ENCODE assay signal across 12 cellular contexts in the genomic region with DNA sequence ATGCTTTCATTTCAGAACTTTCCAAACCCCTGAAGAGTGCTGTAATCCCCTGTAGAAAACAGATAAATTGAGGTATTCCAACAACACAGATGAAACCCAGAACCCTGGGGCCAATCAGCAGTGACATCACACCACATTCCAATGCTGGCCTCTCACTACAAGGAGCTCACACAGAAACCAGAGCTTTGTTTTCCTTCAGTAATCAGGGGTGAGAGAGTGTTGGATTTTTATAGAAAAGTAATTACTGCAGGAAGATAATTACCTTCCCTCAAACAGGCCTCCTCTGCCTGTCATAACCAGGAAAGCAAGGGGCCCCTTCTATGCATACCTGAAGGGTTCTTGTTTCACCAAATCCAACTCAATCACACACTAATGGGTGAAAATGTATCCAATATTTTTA.
A peak's percentile ranks its signal among the peaks of the same experiment; 100 is the strongest.
DNase-seq lines count a peak whose midpoint lies in the region; ATAC-seq and TF ChIP-seq lines count a peak whose summit lies in the region.
"Had no signal": no experiment of that assay in that cellular context is flagged by ENCODE, and none has a peak within 500 bp of the region (broad histone marks: within the 10 kb centered on the region; RNA-seq: fewer than 3 reads in every experiment).

No MANE protein-coding gene starts in this region.

- intact Hi-C loops in heart left ventricle (cut with DNase I) (loop anchor here in 1 of 10 donors (10.0 kb wide), 1 partner anchor 95 kb away; no protein-coding TSS in a partner anchor), thyroid gland (cut with DNase I) (no loop called here)

- peaks cover 5% of the 10 kb centered on the region for H3K9me3 Mint-ChIP-seq in osteocyte (ENCODE audit: unreplicated experiment)

- no peak overlapping the region for H3K4me3 Mint-ChIP-seq in osteocyte (ENCODE audit: unreplicated experiment)

- H3K9me3 ChIP-seq in heart left ventricle, result peaks cover 0 to 7% (median 0%) of the 10 kb centered on the region in 12 donors
- no peaks in the 10 kb centered on the region for H3K9me3 ChIP-seq in thyroid gland

- no peak overlapping the region for H3K4me3 ChIP-seq in heart left ventricle
- no peak overlapping the region for H3K4me3 ChIP-seq in thyroid gland (replicated peaks in 1 of 3)
- H3K4me3 ChIP-seq: adrenal gland had no signal

- H3K27me3 ChIP-seq in heart left ventricle (no peaks in the 10 kb centered on the region), thyroid gland (no peaks in the 10 kb centered on the region)
- H3K27me3 ChIP-seq: adrenal gland had no signal

- H3K4me1 ChIP-seq in heart left ventricle, result peaks cover 0 to 35% (median 16%) of the 10 kb centered on the region in 12 donors
- peaks cover 0 to 27% of the 10 kb centered on the region in 2 donors for H3K4me1 ChIP-seq in thyroid gland

- ATAC-seq in heart left ventricle (peak in 3 of 4 donors; percentile 47 to 70 (median 49)), HG02571 (IDR thresholded peaks at IDR 0.05; ENCODE audit: unreplicated experiment) (no peak), HG02588 (IDR thresholded peaks at IDR 0.05; ENCODE audit: unreplicated experiment) (no peak)

- peak overlapping the region; percentile 47 for H3K27ac Mint-ChIP-seq in osteocyte (ENCODE audit: unreplicated experiment)

- DNase-seq in GM04503 (ENCODE audit: low read depth) (peak; percentile 58), amniotic stem cell (lab: John Stamatoyannopoulos, UW) (peak; percentile 46), heart left ventricle (no peak), osteocyte (ENCODE audit: extremely low spot score, unreplicated experiment) (no peak), thyroid gland (no peak)
- DNase-seq in activated naive CD4-positive, alpha-beta T cell treated with anti-CD3 and anti-CD28 coated beads, Interleukin-2, amount 50 U/mL, for 16 hours, result no peak
- DNase-seq: DMS 273 treated with DMSO at 0.1 percent for 48 hours; stimulated activated CD4-positive, alpha-beta T cell treated with anti-CD3 and anti-CD28 coated beads, Interleukin-12 subunit alpha, Interleukin-12 subunit beta, amount 100 ng/mL, for 4 hours had no signal

- TF ChIP-seq POLR2A in heart left ventricle (IDR thresholded peaks at IDR 0.05), result no peak
- no peak for TF ChIP-seq POLR2A in thyroid gland (IDR thresholded peaks at IDR 0.05)

- H3K36me3 Mint-ChIP-seq in osteocyte (ENCODE audit: unreplicated experiment), result peaks cover 3% of the 10 kb centered on the region

- H3K27me3 Mint-ChIP-seq in osteocyte (ENCODE audit: unreplicated experiment), result no peaks in the 10 kb centered on the region

- H3K4me1 Mint-ChIP-seq in osteocyte (ENCODE audit: unreplicated experiment), result peaks cover 16% of the 10 kb centered on the region

- H3K36me3 ChIP-seq in heart left ventricle, result no peaks in the 10 kb centered on the region
- no peaks in the 10 kb centered on the region for H3K36me3 ChIP-seq in thyroid gland
- H3K36me3 ChIP-seq: adrenal gland had no signal

- H3K27ac ChIP-seq in heart left ventricle, result peak overlapping the region in 2 of 12 donors; percentile 21 to 79
- peak overlapping the region in 1 of 3 donors; percentile 15 for H3K27ac ChIP-seq in thyroid gland
- H3K27ac ChIP-seq: adrenal gland, KMS-11 had no signal

- TF ChIP-seq CTCF in heart left ventricle (IDR thresholded peaks at IDR 0.05), result no peak
- TF ChIP-seq CTCF in osteocyte (IDR thresholded peaks at IDR 0.05), result no peak
- TF ChIP-seq CTCF in thyroid gland (IDR thresholded peaks at IDR 0.05), result no peak

Comparison
In these comparisons a context has a peak if more than half of its experiments do, and no peak if none do; other contexts are left out.
1. DNase-seq: peak in GM04503 (single experiment) and amniotic stem cell (single experiment); none in heart left ventricle (0 of 5), osteocyte (single experiment), activated naive CD4-positive, alpha-beta T cell treated with anti-CD3 and anti-CD28 coated beads, Interleukin-2, amount 50 U/mL, for 16 hours (single experiment) and thyroid gland (0 of 2).
2. ATAC-seq: peak in heart left ventricle (3 of 4); none in HG02571 (single experiment) and HG02588 (single experiment).